ENCODE assay signal across 8 cellular contexts in genomic region chr18:79679552-79680099, GRCh38. TPM values are rescaled to one million over a fixed set of nuclear protein-coding genes. Genes with fewer than 3 reads are reported as not detected.
A peak's percentile ranks its signal among the peaks of the same experiment; 100 is the strongest.
DNase-seq lines count a peak whose midpoint lies in the region; ATAC-seq and TF ChIP-seq lines count a peak whose summit lies in the region.

TSS of gene CTDP1 (plus strand) at chr18:79679803. CDS start at chr18:79679948, 145 bp downstream.

- H3K4me3 Mint-ChIP-seq in T-helper 1 cell treated with Interleukin-12 subunit alpha and Interleukin-12 subunit beta and Interleukin-4 antibody, amounts not matched to agents 30 μg/mL and 1 μg/mL, for 36 hours = peak within 1 kb of the TSS; percentile 94

- peaks cover 51% of the 10 kb centered on the region for H3K4me1 Mint-ChIP-seq in T-helper 1 cell treated with Interleukin-12 subunit alpha and Interleukin-12 subunit beta and Interleukin-4 antibody, amounts not matched to agents 30 μg/mL and 1 μg/mL, for 36 hours (ENCODE audit: low read depth)

- under 1% methylated on average over 87 of the region's 88 CpGs for WGBS in hepatocyte (ENCODE audit: low lambda C conversion rate, missing lambda C conversion rate)

- H2AFZ ChIP-seq in hepatocyte = peak within 1 kb of the TSS; percentile 56

- no peaks in the 10 kb centered on the region for H3K9me3 Mint-ChIP-seq in T-helper 1 cell treated with Interleukin-12 subunit alpha and Interleukin-12 subunit beta and Interleukin-4 antibody, amounts not matched to agents 30 μg/mL and 1 μg/mL, for 36 hours

- no peaks in the 10 kb centered on the region for H3K9me2 ChIP-seq in hepatocyte (replicated peaks; ENCODE audit: insufficient read depth)

- H3K36me3 Mint-ChIP-seq in T-helper 1 cell treated with Interleukin-12 subunit alpha and Interleukin-12 subunit beta and Interleukin-4 antibody, amounts not matched to agents 30 μg/mL and 1 μg/mL, for 36 hours (ENCODE audit: low read depth) = peaks cover 25% of the 10 kb centered on the region

- H3K4me2 ChIP-seq in hepatocyte = peak within 1 kb of the TSS; percentile 88

- intact Hi-C loops in ascending aorta (cut with DNase I) = loop anchor here (1.0 to 5.0 kb wide), 7 partner anchors 90 to 610 kb away; partner anchors contain the start of genes ADNP2, ATP9B, NFATC1 and RBFA
- intact Hi-C loops in vagina (cut with DNase I) = no loop called here

- ATAC-seq in GM18499 (IDR thresholded peaks at IDR 0.05; ENCODE audit: insufficient read depth, unreplicated experiment) = peak; percentile 37
- peak; percentile 62 for ATAC-seq in HG02852 (IDR thresholded peaks at IDR 0.05; ENCODE audit: unreplicated experiment)

- H4K20me1 ChIP-seq in hepatocyte (ENCODE audit: insufficient read depth, poor library complexity, severe bottlenecking) = peaks cover 8% of the 10 kb centered on the region

- H3K27ac ChIP-seq in ascending aorta (peak within 1 kb of the TSS; percentile 98 to 100), hepatocyte (peak within 1 kb of the TSS; percentile 97), vagina (peak within 1 kb of the TSS; percentile 96)

- H3K27me3 ChIP-seq in ascending aorta = no peaks in the 10 kb centered on the region
- no peaks in the 10 kb centered on the region for H3K27me3 ChIP-seq in hepatocyte
- no peaks in the 10 kb centered on the region for H3K27me3 ChIP-seq in vagina

- TF ChIP-seq POLR2A in vagina (IDR thresholded peaks at IDR 0.05) = peak in 1 of 2 donors; percentile 28

- DNase-seq in NCI-H146 (lab: John Stamatoyannopoulos, UW) (peak; percentile 98), ascending aorta (ENCODE audit: low spot score in 2 of 2) (peak; percentile 69 to 95), hepatocyte (ENCODE audit: low spot score) (peak; percentile 98), renal cortical epithelial cell (ENCODE audit: low read depth) (peak; percentile 74), vagina (ENCODE audit: extremely low spot score in 2 of 2) (no peak)

- H3K79me2 ChIP-seq in hepatocyte = peaks cover 65% of the 10 kb centered on the region

- H3K36me3 ChIP-seq in ascending aorta (peaks cover 0 to 14% of the 10 kb centered on the region in 2 donors), hepatocyte (replicated peaks; ENCODE audit: insufficient read depth, low read depth) (no peaks in the 10 kb centered on the region), vagina (no peaks in the 10 kb centered on the region)

- H3K9me3 ChIP-seq in ascending aorta = no peaks in the 10 kb centered on the region
- no peaks in the 10 kb centered on the region for H3K9me3 ChIP-seq in hepatocyte (ENCODE audit: low read depth)
- H3K9me3 ChIP-seq in vagina = no peaks in the 10 kb centered on the region

- H3K4me3 ChIP-seq in ascending aorta (peak within 1 kb of the TSS; percentile 92 to 99), hepatocyte (peak within 1 kb of the TSS; percentile 54), vagina (peak within 1 kb of the TSS; percentile 77 to 98)

- H3K27ac Mint-ChIP-seq in T-helper 1 cell treated with Interleukin-12 subunit alpha and Interleukin-12 subunit beta and Interleukin-4 antibody, amounts not matched to agents 30 μg/mL and 1 μg/mL, for 36 hours = peak within 1 kb of the TSS; percentile 99

- no peaks in the 10 kb centered on the region for H3K27me3 Mint-ChIP-seq in T-helper 1 cell treated with Interleukin-12 subunit alpha and Interleukin-12 subunit beta and Interleukin-4 antibody, amounts not matched to agents 30 μg/mL and 1 μg/mL, for 36 hours (ENCODE audit: low read depth)

- H3K4me1 ChIP-seq in ascending aorta = peaks cover 2 to 18% of the 10 kb centered on the region in 2 donors
- peaks cover 19% of the 10 kb centered on the region for H3K4me1 ChIP-seq in hepatocyte (ENCODE audit: insufficient read depth)
- peaks cover 38% of the 10 kb centered on the region for H3K4me1 ChIP-seq in vagina

- TF ChIP-seq CTCF in ascending aorta (IDR thresholded peaks at IDR 0.05) (peak in 1 of 3 experiments; percentile 25), hepatocyte (IDR thresholded peaks at IDR 0.05; ENCODE audit: poor library complexity) (no peak), vagina (IDR thresholded peaks at IDR 0.05) (no peak)

RNA-seq across cellular contexts. Expression of gene CTDP1, which starts in this region (rescaled TPM):
- 31.7 TPM for total RNA-seq in ascending aorta
- total RNA-seq in hepatocyte = 13.8 and 20.4 TPM in 2 replicates
- polyA plus RNA-seq in hepatocyte = 20.4 and 20.6 TPM in 2 replicates
- 31.3 and 36.1 TPM in 2 replicates for total RNA-seq in renal cortical epithelial cell
- 23.3 TPM for total RNA-seq in vagina

Comparison
In these comparisons a context has a peak if more than half of its experiments do, and no peak if none do; other contexts are left out.
1. DNase-seq: peak in NCI-H146 (single experiment), ascending aorta (2 of 2), hepatocyte (single experiment) and renal cortical epithelial cell (single experiment); none in vagina (0 of 2).
2. Peak in every context shown above with its lines, with median percentiles within 50 percentile points of each other: H3K27ac ChIP-seq and H3K4me3 ChIP-seq.